10 cellular contexts compared by ENCODE assay signal in the genomic region with DNA sequence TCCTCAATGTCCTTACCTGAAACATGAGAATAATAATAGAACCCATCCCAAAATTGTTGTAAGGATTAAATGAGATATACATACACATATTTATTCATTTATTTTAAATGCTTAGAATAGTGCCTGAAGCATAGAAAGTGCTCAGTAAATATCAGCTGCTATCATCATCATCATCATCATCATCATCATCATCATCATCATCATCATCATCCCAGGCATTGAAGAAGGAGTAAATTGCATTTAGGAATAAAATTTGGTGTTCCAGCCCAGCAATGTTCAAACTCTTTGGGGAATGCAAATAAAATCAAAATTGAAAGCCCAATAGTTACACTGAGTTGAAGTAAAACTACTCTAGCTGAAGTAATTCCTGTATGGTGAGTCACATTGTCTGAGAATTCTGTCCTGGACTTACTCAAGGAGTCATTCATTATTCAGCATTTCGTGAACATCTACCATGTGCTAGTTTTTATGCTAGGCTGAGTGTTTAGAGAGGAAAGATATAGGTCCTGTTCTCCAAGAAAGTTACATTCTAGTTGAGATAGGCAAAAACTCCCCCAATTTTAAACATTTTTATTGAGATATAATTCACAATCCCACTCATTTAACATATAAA.
DNase-seq lines count a peak whose midpoint lies in the region; ATAC-seq and TF ChIP-seq lines count a peak whose summit lies in the region.
"Had no signal": no experiment of that assay in that cellular context is flagged by ENCODE, and none has a peak within 500 bp of the region (broad histone marks: within the 10 kb centered on the region; RNA-seq: fewer than 3 reads in every experiment).

No MANE protein-coding gene starts in this region.

- H3K27me3 ChIP-seq in PC-3 (ENCODE audit: low read length) = no peaks in the 10 kb centered on the region
- H3K27me3 ChIP-seq: upper lobe of left lung had no signal

- CTCF ChIA-PET in PC-3 (lab: Charles Lee) = no interaction called here

- no peaks in the 10 kb centered on the region for H3K9me3 ChIP-seq in PC-3 (ENCODE audit: low read length)
- H3K9me3 ChIP-seq: upper lobe of left lung had no signal

- no peaks in the 10 kb centered on the region for H3K36me3 ChIP-seq in PC-3 (ENCODE audit: low read depth, low read length)
- H3K36me3 ChIP-seq: upper lobe of left lung had no signal

- H3K4me1 Mint-ChIP-seq in stimulated activated naive CD8-positive, alpha-beta T cell treated with anti-CD3 and anti-CD28 coated beads, Interleukin-15, amount 100 ng/mL, for 72 hours = no peaks in the 10 kb centered on the region

- peak; percentile 93 for ATAC-seq in PC-3
- peak; percentile 90 for ATAC-seq in omental fat pad (ENCODE audit: low FRiP score)
- no peak for ATAC-seq in HG03442 (IDR thresholded peaks at IDR 0.05; ENCODE audit: unreplicated experiment)
- ATAC-seq in stimulated activated naive CD8-positive, alpha-beta T cell treated with anti-CD3 and anti-CD28 coated beads, Interleukin-15, amount 100 ng/mL, for 72 hours = no peak

- no peaks in the 10 kb centered on the region for H3K79me2 ChIP-seq in PC-3 (ENCODE audit: low read length)

- 0 out of 2 replicates have a peak overlapping the region, but pooled peaks have one; percentile 3 for H3K9ac ChIP-seq in PC-3 (ENCODE audit: low read length)

- peak; percentile 71 for DNase-seq in Daoy (ENCODE audit: low read depth)
- DNase-seq in PC-3 = peak; percentile 90
- peak; percentile 52 for DNase-seq in epithelial cell of prostate (ENCODE audit: low read depth, low spot score)
- DNase-seq in omental fat pad (ENCODE audit: low spot score) = no peak
- no peak for DNase-seq in stimulated activated naive CD8-positive, alpha-beta T cell treated with anti-CD3 and anti-CD28 coated beads, Interleukin-15, amount 100 ng/mL, for 72 hours
- DNase-seq in Kasumi-1 (lab: John Stamatoyannopoulos, UW) = no peak
- DNase-seq in NCI-H2196 (lab: John Stamatoyannopoulos, UW; ENCODE audit: unreplicated experiment) = no peak
- DNase-seq: NCI-H187, upper lobe of left lung had no signal

- H3K27ac ChIP-seq in PC-3 (ENCODE audit: low read length) (peak overlapping the region; percentile 64), epithelial cell of prostate (peak overlapping the region; percentile 58)
- H3K27ac ChIP-seq: upper lobe of left lung had no signal

- H3K9me2 ChIP-seq in PC-3 (replicated peaks; ENCODE audit: low read length) = no peaks in the 10 kb centered on the region

- H3K27me3 Mint-ChIP-seq in stimulated activated naive CD8-positive, alpha-beta T cell treated with anti-CD3 and anti-CD28 coated beads, Interleukin-15, amount 100 ng/mL, for 72 hours = peaks cover 18% of the 10 kb centered on the region

- no peaks in the 10 kb centered on the region for H4K20me1 ChIP-seq in PC-3 (ENCODE audit: low read length)

- peak overlapping the region; percentile 38 for H3K4me2 ChIP-seq in PC-3 (ENCODE audit: low read length)

- no TSS peak for BruUV-seq in PC-3 (replicated peaks; lab: Mats Ljungman, UMichigan)

- H3F3A ChIP-seq in PC-3 (ENCODE audit: low read length, unreplicated experiment) = no peaks in the 10 kb centered on the region

- H3K9me3 Mint-ChIP-seq in stimulated activated naive CD8-positive, alpha-beta T cell treated with anti-CD3 and anti-CD28 coated beads, Interleukin-15, amount 100 ng/mL, for 72 hours = no peaks in the 10 kb centered on the region

- no peak for TF ChIP-seq CTCF in PC-3 (conservative IDR thresholded peaks at IDR 0.05; ENCODE audit: low read depth, low read length)
- TF ChIP-seq CTCF in omental fat pad (IDR thresholded peaks at IDR 0.05) = no peak

- peaks cover 33% of the 10 kb centered on the region for H3K4me1 ChIP-seq in PC-3 (ENCODE audit: insufficient read depth, low read length)
- H3K4me1 ChIP-seq: upper lobe of left lung had no signal

- H3K4me3 Mint-ChIP-seq in stimulated activated naive CD8-positive, alpha-beta T cell treated with anti-CD3 and anti-CD28 coated beads, Interleukin-15, amount 100 ng/mL, for 72 hours = no peak overlapping the region

- intact Hi-C loops in PC-3 (cut with micrococcal nuclease) = no loop called here

- no peak overlapping the region for H3K27ac Mint-ChIP-seq in stimulated activated naive CD8-positive, alpha-beta T cell treated with anti-CD3 and anti-CD28 coated beads, Interleukin-15, amount 100 ng/mL, for 72 hours

- POLR2A ChIA-PET in PC-3 (lab: Charles Lee; ENCODE audit: unreplicated experiment) = no interaction called here

- 0 out of 2 replicates have a peak overlapping the region, but pooled peaks have one; percentile 8 for H2AFZ ChIP-seq in PC-3 (ENCODE audit: low read length)

- H3K4me3 ChIP-seq in PC-3 (ENCODE audit: low read length) = no peak overlapping the region
- H3K4me3 ChIP-seq: upper lobe of left lung had no signal

Comparison
In these comparisons a context has a peak if more than half of its experiments do, and no peak if none do; other contexts are left out.
1. DNase-seq: peak in Daoy (single experiment), PC-3 (single experiment) and epithelial cell of prostate (single experiment); none in omental fat pad (single experiment), stimulated activated naive CD8-positive, alpha-beta T cell treated with anti-CD3 and anti-CD28 coated beads, Interleukin-15, amount 100 ng/mL, for 72 hours (0 of 2), Kasumi-1 (0 of 2) and NCI-H2196 (single experiment).
2. ATAC-seq: peak in PC-3 (single experiment) and omental fat pad (single experiment); none in HG03442 (single experiment) and stimulated activated naive CD8-positive, alpha-beta T cell treated with anti-CD3 and anti-CD28 coated beads, Interleukin-15, amount 100 ng/mL, for 72 hours (single experiment).